1 cellular context compared by ENCODE assay signal in the genomic region with DNA sequence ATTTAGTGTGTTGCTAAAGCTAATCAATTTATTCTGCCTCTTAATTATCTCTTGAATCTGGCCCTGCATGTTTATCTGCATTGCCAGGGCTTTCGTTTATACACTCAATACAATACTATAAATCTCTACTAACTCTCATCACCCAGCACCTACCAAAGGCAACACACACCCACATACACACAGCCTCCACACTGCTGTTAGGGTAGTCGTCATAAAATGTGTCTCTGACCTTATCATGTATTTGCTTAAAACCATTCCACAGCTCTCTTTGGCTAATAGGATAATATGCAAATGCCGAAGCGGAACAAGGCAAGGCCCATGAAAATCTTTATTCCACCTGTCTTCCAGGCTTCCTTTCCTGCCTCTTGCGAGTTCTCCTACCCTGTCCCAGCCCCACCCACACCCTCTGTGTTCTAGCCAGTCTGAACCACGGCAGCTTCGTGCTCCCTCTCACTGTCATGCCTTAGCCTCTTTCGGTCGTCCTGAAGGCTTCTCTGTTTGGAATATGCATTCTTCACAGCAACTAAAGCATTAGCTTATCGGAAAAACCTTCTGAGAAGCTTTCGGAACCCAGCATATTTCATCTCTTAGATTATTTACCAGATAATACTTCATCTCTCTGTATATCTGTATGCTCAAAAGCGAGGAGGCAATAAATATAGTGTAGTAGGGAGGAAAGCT.
A peak's percentile ranks its signal among the peaks of the same experiment; 100 is the strongest.
TF ChIP-seq lines count a peak whose summit lies in the region.

No MANE protein-coding gene starts in this region.

TF ChIP-seq in HEK293, 187 proteins besides CTCF, POLR2A, EP300 and RAD21 (continued from another document):
- no peak for TF ChIP-seq HOXA7 (CRISPR knock-in tag; IDR thresholded peaks at IDR 0.05; ENCODE audit: borderline replicate concordance)
- TF ChIP-seq EGR2 (tag by site-specific recombination; IDR thresholded peaks at IDR 0.05; ENCODE audit: low read depth), result peak; percentile 70
- TF ChIP-seq, protein P1, sequence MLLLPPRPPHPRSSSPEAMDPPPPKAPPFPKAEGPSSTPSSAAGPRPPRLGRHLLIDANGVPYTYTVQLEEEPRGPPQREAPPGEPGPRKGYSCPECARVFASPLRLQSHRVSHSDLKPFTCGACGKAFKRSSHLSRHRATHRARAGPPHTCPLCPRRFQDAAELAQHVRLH (tag by site-specific recombination; IDR thresholded peaks at IDR 0.05), result peak; percentile 55; the same call in 1 of the 2 replicates
- TF ChIP-seq ZNF600 (tag by site-specific recombination; IDR thresholded peaks at IDR 0.05), result peak; percentile 54; the same call in 1 of the 2 replicates
